In the genomic region with DNA sequence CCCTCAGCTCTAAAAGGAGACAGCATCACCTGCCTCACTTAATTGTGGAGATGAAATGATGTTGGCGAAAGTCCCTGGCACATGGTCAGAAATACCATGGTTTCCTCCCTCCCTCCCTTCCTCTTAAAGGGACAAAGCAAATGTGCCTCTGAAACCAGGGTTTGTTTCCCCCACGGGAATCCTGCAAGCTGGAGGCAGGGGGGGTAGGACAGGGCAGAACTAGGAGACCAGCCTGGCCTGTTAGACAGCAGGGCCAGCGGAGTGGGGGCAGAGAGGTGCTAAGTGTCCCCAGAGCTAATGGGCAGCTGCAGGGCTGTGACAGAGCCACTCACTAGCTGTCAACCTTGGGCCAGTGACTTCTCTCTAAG, we compare ENCODE assay signal across 11 cellular contexts. TPM values are rescaled to one million over a fixed set of nuclear protein-coding genes. Genes with fewer than 3 reads are reported as not detected.
DNase-seq lines count a peak whose midpoint lies in the region; ATAC-seq and TF ChIP-seq lines count a peak whose summit lies in the region.
"Had no signal": no experiment of that assay in that cellular context is flagged by ENCODE, and none has a peak within 500 bp of the region (broad histone marks: within the 10 kb centered on the region; RNA-seq: fewer than 3 reads in every experiment).

No MANE protein-coding gene starts in this region.

- intact Hi-C loops in vagina (cut with DNase I), result loop anchor here (1.0 kb wide), 1 partner anchor 108 kb away; no protein-coding TSS in a partner anchor

- H3K27me3 ChIP-seq in vagina, result no peaks in the 10 kb centered on the region
- H3K27me3 ChIP-seq: SJSA1 had no signal

- no peaks in the 10 kb centered on the region for H3K36me3 ChIP-seq in vagina
- H3K36me3 ChIP-seq: SJSA1 had no signal

- H3K27me3 Mint-ChIP-seq in activated CD8-positive, alpha-beta memory T cell treated with anti-CD3 and anti-CD28 coated beads, Interleukin-2, amount 10 ng/mL, durations not matched to agents 7 days and 5 days, result peaks cover 52% of the 10 kb centered on the region
- H3K27me3 Mint-ChIP-seq in effector memory CD8-positive, alpha-beta T cell, result no peaks in the 10 kb centered on the region
- no peaks in the 10 kb centered on the region for H3K27me3 Mint-ChIP-seq in mesothelial cell of epicardium (ENCODE audit: low read depth)
- peaks cover 44% of the 10 kb centered on the region for H3K27me3 Mint-ChIP-seq in stimulated activated naive CD8-positive, alpha-beta T cell treated with anti-CD3 and anti-CD28 coated beads, Interleukin-15, amount 100 ng/mL, for 72 hours

- H3K9me3 ChIP-seq in vagina, result no peaks in the 10 kb centered on the region
- H3K9me3 ChIP-seq: SJSA1 had no signal

- TF ChIP-seq CTCF in mesothelial cell of epicardium (IDR thresholded peaks at IDR 0.05; ENCODE audit: unreplicated experiment) (no peak), vagina (IDR thresholded peaks at IDR 0.05) (no peak)

- peaks cover 25% of the 10 kb centered on the region for H3K4me1 ChIP-seq in vagina

- no peaks in the 10 kb centered on the region for H3K9me3 Mint-ChIP-seq in activated CD8-positive, alpha-beta memory T cell treated with anti-CD3 and anti-CD28 coated beads, Interleukin-2, amount 10 ng/mL, durations not matched to agents 7 days and 5 days (ENCODE audit: low read depth)
- no peaks in the 10 kb centered on the region for H3K9me3 Mint-ChIP-seq in effector memory CD8-positive, alpha-beta T cell
- peaks cover 29% of the 10 kb centered on the region for H3K9me3 Mint-ChIP-seq in mesothelial cell of epicardium
- H3K9me3 Mint-ChIP-seq in stimulated activated naive CD8-positive, alpha-beta T cell treated with anti-CD3 and anti-CD28 coated beads, Interleukin-15, amount 100 ng/mL, for 72 hours, result no peaks in the 10 kb centered on the region
- H3K9me3 Mint-ChIP-seq: activated CD4-positive, alpha-beta memory T cell treated with anti-CD3 and anti-CD28 coated beads, Interleukin-2, amount 10 ng/mL, durations not matched to agents 7 days and 5 days; activated naive CD8-positive, alpha-beta T cell treated with anti-CD3 and anti-CD28 coated beads, Interleukin-2, amount 50 U/mL, for 24 hours had no signal

- ATAC-seq in activated CD8-positive, alpha-beta memory T cell treated with anti-CD3 and anti-CD28 coated beads, Interleukin-2, amount 10 ng/mL, durations not matched to agents 7 days and 5 days, result no peak
- no peak for ATAC-seq in effector memory CD8-positive, alpha-beta T cell (replicated peaks)
- ATAC-seq in stimulated activated naive CD8-positive, alpha-beta T cell treated with anti-CD3 and anti-CD28 coated beads, Interleukin-15, amount 100 ng/mL, for 72 hours, result no peak
- no peak for ATAC-seq in HG02870 (IDR thresholded peaks at IDR 0.05; ENCODE audit: unreplicated experiment)

- no peak overlapping the region for H3K4me3 ChIP-seq in vagina
- H3K4me3 ChIP-seq: SJSA1 had no signal

- no peaks in the 10 kb centered on the region for H3K36me3 Mint-ChIP-seq in activated CD8-positive, alpha-beta memory T cell treated with anti-CD3 and anti-CD28 coated beads, Interleukin-2, amount 10 ng/mL, durations not matched to agents 7 days and 5 days
- peaks cover 11% of the 10 kb centered on the region for H3K36me3 Mint-ChIP-seq in effector memory CD8-positive, alpha-beta T cell (ENCODE audit: insufficient read depth)
- peaks cover 14% of the 10 kb centered on the region for H3K36me3 Mint-ChIP-seq in mesothelial cell of epicardium

- peak overlapping the region; percentile 66 for H3K27ac ChIP-seq in vagina
- H3K27ac ChIP-seq: SJSA1 had no signal

- H3K4me1 Mint-ChIP-seq in activated CD8-positive, alpha-beta memory T cell treated with anti-CD3 and anti-CD28 coated beads, Interleukin-2, amount 10 ng/mL, durations not matched to agents 7 days and 5 days, result peaks cover 48% of the 10 kb centered on the region
- H3K4me1 Mint-ChIP-seq in effector memory CD8-positive, alpha-beta T cell (ENCODE audit: low read depth in 2 of 2), result peaks cover 39 to 45% of the 10 kb centered on the region in 2 donors
- H3K4me1 Mint-ChIP-seq in mesothelial cell of epicardium, result peaks cover 81% of the 10 kb centered on the region
- peaks cover 11% of the 10 kb centered on the region for H3K4me1 Mint-ChIP-seq in stimulated activated naive CD8-positive, alpha-beta T cell treated with anti-CD3 and anti-CD28 coated beads, Interleukin-15, amount 100 ng/mL, for 72 hours

- no peak overlapping the region for H3K27ac Mint-ChIP-seq in activated CD8-positive, alpha-beta memory T cell treated with anti-CD3 and anti-CD28 coated beads, Interleukin-2, amount 10 ng/mL, durations not matched to agents 7 days and 5 days
- H3K27ac Mint-ChIP-seq in effector memory CD8-positive, alpha-beta T cell, result peak overlapping the region; percentile 88 to 90
- H3K27ac Mint-ChIP-seq in mesothelial cell of epicardium, result peak overlapping the region; percentile 88
- H3K27ac Mint-ChIP-seq in stimulated activated naive CD8-positive, alpha-beta T cell treated with anti-CD3 and anti-CD28 coated beads, Interleukin-15, amount 100 ng/mL, for 72 hours, result no peak overlapping the region
- H3K27ac Mint-ChIP-seq: activated CD4-positive, alpha-beta memory T cell treated with anti-CD3 and anti-CD28 coated beads, Interleukin-2, amount 10 ng/mL, durations not matched to agents 7 days and 5 days; activated naive CD8-positive, alpha-beta T cell treated with anti-CD3 and anti-CD28 coated beads, Interleukin-2, amount 50 U/mL, for 24 hours had no signal

- CTCF ChIA-PET in activated CD8-positive, alpha-beta memory T cell treated with anti-CD3 and anti-CD28 coated beads, Interleukin-2, amount 10 ng/mL, durations not matched to agents 7 days and 5 days (lab: Charles Lee), result interaction anchor here (0.8 to 6.0 kb wide), 14 partner anchors 11 to 134 kb away, joined by 3 to 113 read pairs (median 4); a partner anchor contains a TSS

- TF ChIP-seq POLR2A in vagina (IDR thresholded peaks at IDR 0.05), result no peak

- no peak overlapping the region for H3K4me3 Mint-ChIP-seq in activated CD8-positive, alpha-beta memory T cell treated with anti-CD3 and anti-CD28 coated beads, Interleukin-2, amount 10 ng/mL, durations not matched to agents 7 days and 5 days
- H3K4me3 Mint-ChIP-seq in effector memory CD8-positive, alpha-beta T cell, result no peak overlapping the region
- H3K4me3 Mint-ChIP-seq in mesothelial cell of epicardium, result no peak overlapping the region
- H3K4me3 Mint-ChIP-seq in stimulated activated naive CD8-positive, alpha-beta T cell treated with anti-CD3 and anti-CD28 coated beads, Interleukin-15, amount 100 ng/mL, for 72 hours, result no peak overlapping the region
- H3K4me3 Mint-ChIP-seq: activated CD4-positive, alpha-beta memory T cell treated with anti-CD3 and anti-CD28 coated beads, Interleukin-2, amount 10 ng/mL, durations not matched to agents 7 days and 5 days; activated naive CD8-positive, alpha-beta T cell treated with anti-CD3 and anti-CD28 coated beads, Interleukin-2, amount 50 U/mL, for 24 hours had no signal

- peak; percentile 56 for DNase-seq in activated CD8-positive, alpha-beta memory T cell treated with anti-CD3 and anti-CD28 coated beads for 24 hours
- DNase-seq in activated CD8-positive, alpha-beta memory T cell treated with anti-CD3 and anti-CD28 coated beads, Interleukin-2, amount 10 ng/mL, durations not matched to agents 7 days and 5 days, result no peak
- DNase-seq in effector memory CD8-positive, alpha-beta T cell, result no peak
- DNase-seq in mesothelial cell of epicardium (ENCODE audit: low spot score in 2 of 2, unreplicated experiment in 2 of 2) (no peak), vagina (ENCODE audit: extremely low spot score in 2 of 2) (no peak)
- no peak for DNase-seq in stimulated activated naive CD8-positive, alpha-beta T cell treated with anti-CD3 and anti-CD28 coated beads, Interleukin-15, amount 100 ng/mL, for 72 hours
- DNase-seq in activated CD8-positive, alpha-beta memory T cell treated with anti-CD3 and anti-CD28 coated beads, Interleukin-2, amount 50 U/mL, for 48 hours, result no peak

RNA-seq across cellular contexts. Expression of a gene that starts 5.7 kb away (rescaled TPM):
- total RNA-seq in activated CD8-positive, alpha-beta memory T cell treated with anti-CD3 and anti-CD28 coated beads, Interleukin-2, amount 10 ng/mL, durations not matched to agents 7 days and 5 days, result under 1 TPM; 0.14 to 0.20 TPM
- total RNA-seq in mesothelial cell of epicardium, result 36.1 to 37.5 TPM (median 36.4 TPM) in 3 replicates
- total RNA-seq in vagina, result 4.4 TPM

RNA-seq across cellular contexts. Expression of a gene that starts 55.5 kb away (rescaled TPM):
- 10 to 100 TPM in 1 of 2 experiments, 1 to 10 TPM in 1; 8.4 to 11.0 TPM for total RNA-seq in activated CD8-positive, alpha-beta memory T cell treated with anti-CD3 and anti-CD28 coated beads, Interleukin-2, amount 10 ng/mL, durations not matched to agents 7 days and 5 days
- total RNA-seq in mesothelial cell of epicardium (17.3 to 19.7 TPM (median 17.7 TPM) in 3 replicates), vagina (12.0 TPM)

Comparison
In these comparisons a context has a peak if more than half of its experiments do, and no peak if none do; other contexts are left out.
1. H3K27ac Mint-ChIP-seq: peak in effector memory CD8-positive, alpha-beta T cell (2 of 2) and mesothelial cell of epicardium (single experiment); none in activated CD8-positive, alpha-beta memory T cell treated with anti-CD3 and anti-CD28 coated beads, Interleukin-2, amount 10 ng/mL, durations not matched to agents 7 days and 5 days (single experiment) and stimulated activated naive CD8-positive, alpha-beta T cell treated with anti-CD3 and anti-CD28 coated beads, Interleukin-15, amount 100 ng/mL, for 72 hours (0 of 2).